Comparison of ENCODE assay signal across 10 cellular contexts in genomic region chr20:44247131-44247571, GRCh38. TPM values are rescaled to one million over a fixed set of nuclear protein-coding genes. Genes with fewer than 3 reads are reported as not detected.
DNase-seq lines count a peak whose midpoint lies in the region; ATAC-seq and TF ChIP-seq lines count a peak whose summit lies in the region.
"Had no signal": no experiment of that assay in that cellular context is flagged by ENCODE, and none has a peak within 500 bp of the region (broad histone marks: within the 10 kb centered on the region; RNA-seq: fewer than 3 reads in every experiment).

Gene GDAP1L1, plus strand, starts transcription at chr20:44247308. Its CDS starts 27 bp downstream, at chr20:44247335.

- peaks cover 25% of the 10 kb centered on the region for H4K20me1 ChIP-seq in osteoblast (ENCODE audit: insufficient read depth, low read length)

- H3K4me3 Mint-ChIP-seq in progenitor cell of endocrine pancreas (ENCODE audit: low read depth), result peak within 1 kb of the TSS; percentile 43
- H3K4me3 Mint-ChIP-seq: activated CD4-positive, alpha-beta T cell treated with anti-CD3 and anti-CD28 coated beads for 36 hours had no signal

- H2AFZ ChIP-seq in osteoblast (ENCODE audit: low read length), result no peak within 1 kb of the TSS

- intact Hi-C loops in heart right ventricle (cut with DNase I) (no loop called here), colonic mucosa (cut with DNase I) (no loop called here)

- no peaks in the 10 kb centered on the region for H3K9me3 Mint-ChIP-seq in progenitor cell of endocrine pancreas (ENCODE audit: low read depth)

- no peaks in the 10 kb centered on the region for H3K4me1 ChIP-seq in NT2/D1 (ENCODE audit: insufficient read depth, insufficient read length)
- H3K4me1 ChIP-seq in heart right ventricle, result peaks cover 0 to 18% (median 13%) of the 10 kb centered on the region in 9 donors
- no peaks in the 10 kb centered on the region for H3K4me1 ChIP-seq in colonic mucosa
- H3K4me1 ChIP-seq in osteoblast (ENCODE audit: insufficient read depth, low read length), result no peaks in the 10 kb centered on the region

- H3K36me3 ChIP-seq in H7 (replicated peaks; ENCODE audit: control insufficient read depth, insufficient read depth, low read length) (no peaks in the 10 kb centered on the region), NT2/D1 (ENCODE audit: insufficient read depth, insufficient read length, low read length) (no peaks in the 10 kb centered on the region), heart right ventricle (no peaks in the 10 kb centered on the region), colonic mucosa (no peaks in the 10 kb centered on the region), osteoblast (ENCODE audit: insufficient read depth, low read length) (no peaks in the 10 kb centered on the region)

- H3K27me3 Mint-ChIP-seq in progenitor cell of endocrine pancreas, result peaks cover 36% of the 10 kb centered on the region

- H3K4me3 ChIP-seq in H7 (ENCODE audit: insufficient read depth, low read depth, low read length) (peak within 1 kb of the TSS; percentile 63), NT2/D1 (ENCODE audit: insufficient read length, low read depth) (peak within 1 kb of the TSS; percentile 70), heart right ventricle (peak within 1 kb of the TSS in 8 of 10 donors; percentile 22 to 47 (median 36)), colonic mucosa (no peak within 1 kb of the TSS), osteoblast (ENCODE audit: insufficient read depth, low read length) (no peak within 1 kb of the TSS)

- H3K27ac Mint-ChIP-seq in progenitor cell of endocrine pancreas, result no peak within 1 kb of the TSS
- H3K27ac Mint-ChIP-seq: activated CD4-positive, alpha-beta T cell treated with anti-CD3 and anti-CD28 coated beads for 36 hours had no signal

- 2 to 3% methylated on average over 27 to 32 of the region's 32 CpGs for WGBS in heart right ventricle, 2 donors

- H3K36me3 Mint-ChIP-seq in progenitor cell of endocrine pancreas (ENCODE audit: insufficient read depth), result no peaks in the 10 kb centered on the region

- H3K27me3 ChIP-seq in H7 (ENCODE audit: control insufficient read depth, insufficient read depth, low read length), result peaks cover 13% of the 10 kb centered on the region
- H3K27me3 ChIP-seq in NT2/D1 (ENCODE audit: insufficient read depth, insufficient read length), result peaks cover 8% of the 10 kb centered on the region
- H3K27me3 ChIP-seq in heart right ventricle, result peaks cover 0 to 28% (median 0%) of the 10 kb centered on the region in 7 donors
- H3K27me3 ChIP-seq in colonic mucosa, result no peaks in the 10 kb centered on the region
- H3K27me3 ChIP-seq in osteoblast (ENCODE audit: insufficient read depth, low read length), result peaks cover 15% of the 10 kb centered on the region

- H3K9ac ChIP-seq in NT2/D1 (ENCODE audit: insufficient read length, low read depth) (peak within 1 kb of the TSS; percentile 74), colonic mucosa (ENCODE audit: low read depth in 2 of 2, low read length in 2 of 2) (no peak within 1 kb of the TSS)

- no peak within 1 kb of the TSS for H3K4me2 ChIP-seq in osteoblast (ENCODE audit: insufficient read depth, low read length)

- H3K9me3 ChIP-seq in NT2/D1 (ENCODE audit: insufficient read depth, low read length) (no peaks in the 10 kb centered on the region), heart right ventricle (no peaks in the 10 kb centered on the region), colonic mucosa (no peaks in the 10 kb centered on the region), osteoblast (ENCODE audit: low read depth, low read length) (no peaks in the 10 kb centered on the region)

- H3K79me2 ChIP-seq in osteoblast (ENCODE audit: insufficient read depth, low read length), result no peaks in the 10 kb centered on the region

- DNase-seq in H7, result peak; percentile 95
- no peak for DNase-seq in NT2/D1 (ENCODE audit: low read depth, low spot score)
- DNase-seq in heart right ventricle, result peak; percentile 26 to 32
- DNase-seq in progenitor cell of endocrine pancreas (ENCODE audit: low spot score, unreplicated experiment), result peak; percentile 38
- DNase-seq in NCI-H187 (lab: John Stamatoyannopoulos, UW), result no peak
- no peak for DNase-seq in colonic mucosa
- no peak for DNase-seq in osteoblast (ENCODE audit: insufficient read length, low spot score, missing footprints)
- DNase-seq: activated CD4-positive, alpha-beta T cell treated with anti-CD3 and anti-CD28 coated beads for 36 hours; HCEC 1CT had no signal

- ATAC-seq in heart right ventricle (peak; percentile 60 to 86 (median 77)), HG03280 (IDR thresholded peaks at IDR 0.05; ENCODE audit: unreplicated experiment) (no peak)
- ATAC-seq: activated CD4-positive, alpha-beta T cell treated with anti-CD3 and anti-CD28 coated beads for 36 hours had no signal

- H3K27ac ChIP-seq in heart right ventricle (no peak within 1 kb of the TSS), colonic mucosa (no peak within 1 kb of the TSS), osteoblast (ENCODE audit: low read depth, low read length) (no peak within 1 kb of the TSS)

- TF ChIP-seq CTCF in heart right ventricle (IDR thresholded peaks at IDR 0.05), result no peak
- TF ChIP-seq CTCF in progenitor cell of endocrine pancreas (IDR thresholded peaks at IDR 0.05; ENCODE audit: unreplicated experiment), result no peak
- no peak for TF ChIP-seq CTCF in colonic mucosa (IDR thresholded peaks at IDR 0.05)
- TF ChIP-seq CTCF in osteoblast (IDR thresholded peaks at IDR 0.05; ENCODE audit: extremely low read depth, low read depth, low read length), result no peak

- H3K4me1 Mint-ChIP-seq in progenitor cell of endocrine pancreas (ENCODE audit: low read depth), result peaks cover 4% of the 10 kb centered on the region

RNA-seq across cellular contexts. Expression of gene GDAP1L1, which starts in this region (rescaled TPM):
- total RNA-seq in H7 (2014; rRNA removed; shearing (Covaris generic)), result 6.1 and 6.8 TPM in 2 replicates
- under 1 TPM in 8 of 10 donors, not detected in 2; 0.09 to 0.71 (median 0.31) TPM for total RNA-seq in heart right ventricle
- polyA plus RNA-seq in heart right ventricle, result under 1 TPM; 0.35 to 0.66 TPM
- 0.24 and 1.1 TPM in 2 replicates for total RNA-seq in progenitor cell of endocrine pancreas
- not detected for total RNA-seq in colonic mucosa
- total RNA-seq in osteoblast, result 0.72 TPM in 1 of 2 replicates, not detected in the other

Comparison
In these comparisons a context has a peak if more than half of its experiments do, and no peak if none do; other contexts are left out.
1. Peak in DNase-seq, ATAC-seq and H3K4me3 ChIP-seq in heart right ventricle; RNA of the gene not detected or under 1 TPM.
2. DNase-seq: peak in H7 (single experiment) and progenitor cell of endocrine pancreas (single experiment); none in NT2/D1 (single experiment), NCI-H187 (0 of 2), colonic mucosa (single experiment) and osteoblast (single experiment).
3. H3K4me3 ChIP-seq: peak in H7 (single experiment) and NT2/D1 (single experiment); none in colonic mucosa (single experiment) and osteoblast (single experiment).